ENCODE assay signal across 8 cellular contexts in the genomic region with DNA sequence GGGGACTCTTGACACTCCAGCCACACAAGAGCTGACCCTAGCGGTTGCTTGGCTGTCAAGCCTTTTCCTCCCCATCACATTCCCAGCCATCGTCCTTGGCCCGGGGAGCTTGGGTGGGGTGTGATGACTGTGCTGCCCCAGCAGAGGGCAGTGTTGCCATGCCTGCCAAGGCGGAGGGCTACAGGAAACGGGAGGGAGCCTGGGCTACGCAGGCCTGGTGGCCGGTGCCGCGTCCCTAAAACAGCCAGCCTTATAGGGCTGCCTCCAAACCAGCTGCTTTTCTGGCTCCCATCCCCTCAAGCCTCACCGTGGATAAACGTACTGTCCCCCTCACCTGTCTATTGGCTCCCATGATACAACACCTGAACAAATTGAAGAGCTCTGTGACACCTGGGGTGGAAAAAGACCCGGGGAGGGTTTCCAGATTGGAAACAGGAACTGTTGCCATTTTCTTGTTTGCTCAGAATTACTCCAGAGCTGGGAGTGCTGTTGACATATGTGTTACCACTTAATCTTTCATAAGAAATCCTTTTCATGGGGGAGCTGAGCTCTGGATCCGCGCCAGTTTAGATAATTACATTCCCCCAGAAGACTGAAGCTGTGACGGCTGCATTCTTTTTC.
DNase-seq lines count a peak whose midpoint lies in the region; ATAC-seq and TF ChIP-seq lines count a peak whose summit lies in the region.

No MANE protein-coding gene starts in this region.

- POLR2A ChIA-PET in naive thymus-derived CD8-positive, alpha-beta T cell (lab: Charles Lee): no interaction called here

- H4K20me1 ChIP-seq in fibroblast of lung (ENCODE audit: control insufficient read depth, extremely low read depth, insufficient read depth, low read length): no peaks in the 10 kb centered on the region

- no peaks in the 10 kb centered on the region for H3K9me3 ChIP-seq in fibroblast of lung (ENCODE audit: control insufficient read depth, insufficient read depth, low read depth, low read length)
- no peaks in the 10 kb centered on the region for H3K9me3 ChIP-seq in thyroid gland

- no peaks in the 10 kb centered on the region for H3K36me3 Mint-ChIP-seq in naive thymus-derived CD8-positive, alpha-beta T cell

- 5 to 10% methylated on average over 12 to 15 of the region's 15 CpGs for WGBS in thyroid gland, 2 donors

- H3K4me3 ChIP-seq in fibroblast of lung (replicated peaks in 1 of 4; ENCODE audit: control extremely low read depth in 1 of 4, insufficient read depth in 1 of 4, low read depth in 3 of 4, low read length in 4 of 4) (no peak overlapping the region), thyroid gland (replicated peaks in 1 of 3) (peak overlapping the region in 1 of 3 donors; percentile 13)

- intact Hi-C loops in thyroid gland (cut with DNase I): no loop called here

- H3K4me1 Mint-ChIP-seq in naive thymus-derived CD8-positive, alpha-beta T cell: peaks cover 0 to 3% (median 0%) of the 10 kb centered on the region in 4 donors

- DNase-seq in COR-L47 (lab: John Stamatoyannopoulos, UW) (peak; percentile 95), GM19240 (ENCODE audit: insufficient read length, low spot score) (peak; percentile 40), NCI-H2196 treated with DMSO at 0.1 percent for 48 hours (lab: John Stamatoyannopoulos, UW; ENCODE audit: unreplicated experiment) (peak; percentile 85), fibroblast of lung (ENCODE audit: low read depth in 2 of 2) (peak; percentile 14 to 20), thyroid gland (peak; percentile 60 to 74)
- peak; percentile 33 for DNase-seq in activated CD4-positive, CD25-positive, alpha-beta regulatory T cell treated with anti-CD3 and anti-CD28 coated beads, Interleukin-2, amount 50 U/mL, for 72 hours
- peak in 7 of 10 donors; percentile 0 to 22 (median 11) for DNase-seq in naive thymus-derived CD8-positive, alpha-beta T cell

- peaks cover 6 to 20% (median 8%) of the 10 kb centered on the region in 5 donors for H3K27me3 Mint-ChIP-seq in naive thymus-derived CD8-positive, alpha-beta T cell

- peaks cover 0 to 7% (median 0%) of the 10 kb centered on the region in 9 donors for H3K9me3 Mint-ChIP-seq in naive thymus-derived CD8-positive, alpha-beta T cell

- H3K27ac Mint-ChIP-seq in naive thymus-derived CD8-positive, alpha-beta T cell: no peak overlapping the region

- no peak overlapping the region for H3K4me3 Mint-ChIP-seq in naive thymus-derived CD8-positive, alpha-beta T cell

- H3K4me2 ChIP-seq in fibroblast of lung (ENCODE audit: extremely low read depth, insufficient read depth, low read length): no peak overlapping the region

- H3K36me3 ChIP-seq in fibroblast of lung (ENCODE audit: control insufficient read depth, insufficient read depth, low read length): no peaks in the 10 kb centered on the region
- no peaks in the 10 kb centered on the region for H3K36me3 ChIP-seq in thyroid gland

- no peak overlapping the region for H3K27ac ChIP-seq in fibroblast of lung (ENCODE audit: insufficient read depth, low read length)
- peak overlapping the region in 1 of 3 donors; percentile 65 for H3K27ac ChIP-seq in thyroid gland

- TF ChIP-seq POLR2A in thyroid gland (IDR thresholded peaks at IDR 0.05): no peak

- H3K9ac ChIP-seq in fibroblast of lung (ENCODE audit: insufficient read depth, low read length): no peak overlapping the region

- H3K79me2 ChIP-seq in fibroblast of lung (ENCODE audit: control insufficient read depth, insufficient read depth, low read length): no peaks in the 10 kb centered on the region

- H3K27me3 ChIP-seq in fibroblast of lung (ENCODE audit: control insufficient read depth, insufficient read depth, low read length) (no peaks in the 10 kb centered on the region), thyroid gland (no peaks in the 10 kb centered on the region)

- no peak overlapping the region for H2AFZ ChIP-seq in fibroblast of lung (ENCODE audit: low read length)

- H3K4me1 ChIP-seq in fibroblast of lung (ENCODE audit: control insufficient read depth, extremely low read depth, insufficient read depth, low read length): no peaks in the 10 kb centered on the region
- H3K4me1 ChIP-seq in thyroid gland: peaks cover 6 to 8% of the 10 kb centered on the region in 2 donors

- peak; percentile 98 for ATAC-seq in HG03280 (IDR thresholded peaks at IDR 0.05; ENCODE audit: unreplicated experiment)
- ATAC-seq in naive thymus-derived CD8-positive, alpha-beta T cell: peak in 1 of 2 donors; percentile 20

- peak; percentile 46 to 67 for TF ChIP-seq CTCF in fibroblast of lung (conservative IDR thresholded peaks at IDR 0.05 in 1 of 2, IDR thresholded peaks at IDR 0.05 in 1 of 2; ENCODE audit: low read depth in 1 of 2, low read length in 2 of 2)
- peak; percentile 73 to 97 (median 89) for TF ChIP-seq CTCF in thyroid gland (IDR thresholded peaks at IDR 0.05)

Comparison
In these comparisons a context has a peak if more than half of its experiments do, and no peak if none do; other contexts are left out.
1. DNase-seq: peak in every context shown above with its lines; median percentile 95 in COR-L47; 85 in NCI-H2196 treated with DMSO at 0.1 percent for 48 hours; 67 in thyroid gland; 40 in GM19240; 33 in activated CD4-positive, CD25-positive, alpha-beta regulatory T cell treated with anti-CD3 and anti-CD28 coated beads, Interleukin-2, amount 50 U/mL, for 72 hours; 17 in fibroblast of lung; 11 in naive thymus-derived CD8-positive, alpha-beta T cell.